1 cellular context compared by ENCODE assay signal in the genomic region with DNA sequence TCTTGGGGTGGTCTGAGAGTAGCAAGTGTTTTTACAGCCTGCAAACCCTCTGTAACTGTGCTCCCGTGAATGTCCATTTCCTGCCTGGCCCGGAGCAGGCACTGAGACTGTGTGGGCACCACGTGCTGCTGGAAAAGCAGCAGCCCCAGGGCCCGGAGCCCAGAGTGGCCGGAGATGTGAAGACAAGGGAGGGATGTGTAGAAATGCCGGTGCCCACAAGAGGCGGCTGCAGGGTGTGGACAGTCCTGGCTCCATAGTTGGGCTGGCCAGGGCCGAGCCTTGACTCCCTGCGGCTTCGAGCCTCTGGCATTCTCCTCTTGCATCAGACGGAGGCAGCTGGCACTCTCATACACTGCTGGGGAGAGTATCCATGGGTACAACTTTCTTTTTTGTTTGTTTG.
TF ChIP-seq lines count a peak whose summit lies in the region.

No MANE protein-coding gene starts in this region.

TF ChIP-seq in GM23338, 12 proteins besides CTCF, POLR2A, EP300 and RAD21 (continued from another document):
- no peak for TF ChIP-seq NANOG (IDR thresholded peaks at IDR 0.05; ENCODE audit: borderline replicate concordance)
- TF ChIP-seq JUNB (IDR thresholded peaks at IDR 0.05; ENCODE audit: unreplicated experiment) = no peak
- no peak for TF ChIP-seq ZNF114 (CRISPR knock-in tag; IDR thresholded peaks at IDR 0.05)
- no peak for TF ChIP-seq REST (IDR thresholded peaks at IDR 0.05; ENCODE audit: unreplicated experiment)
- TF ChIP-seq, protein P1, sequence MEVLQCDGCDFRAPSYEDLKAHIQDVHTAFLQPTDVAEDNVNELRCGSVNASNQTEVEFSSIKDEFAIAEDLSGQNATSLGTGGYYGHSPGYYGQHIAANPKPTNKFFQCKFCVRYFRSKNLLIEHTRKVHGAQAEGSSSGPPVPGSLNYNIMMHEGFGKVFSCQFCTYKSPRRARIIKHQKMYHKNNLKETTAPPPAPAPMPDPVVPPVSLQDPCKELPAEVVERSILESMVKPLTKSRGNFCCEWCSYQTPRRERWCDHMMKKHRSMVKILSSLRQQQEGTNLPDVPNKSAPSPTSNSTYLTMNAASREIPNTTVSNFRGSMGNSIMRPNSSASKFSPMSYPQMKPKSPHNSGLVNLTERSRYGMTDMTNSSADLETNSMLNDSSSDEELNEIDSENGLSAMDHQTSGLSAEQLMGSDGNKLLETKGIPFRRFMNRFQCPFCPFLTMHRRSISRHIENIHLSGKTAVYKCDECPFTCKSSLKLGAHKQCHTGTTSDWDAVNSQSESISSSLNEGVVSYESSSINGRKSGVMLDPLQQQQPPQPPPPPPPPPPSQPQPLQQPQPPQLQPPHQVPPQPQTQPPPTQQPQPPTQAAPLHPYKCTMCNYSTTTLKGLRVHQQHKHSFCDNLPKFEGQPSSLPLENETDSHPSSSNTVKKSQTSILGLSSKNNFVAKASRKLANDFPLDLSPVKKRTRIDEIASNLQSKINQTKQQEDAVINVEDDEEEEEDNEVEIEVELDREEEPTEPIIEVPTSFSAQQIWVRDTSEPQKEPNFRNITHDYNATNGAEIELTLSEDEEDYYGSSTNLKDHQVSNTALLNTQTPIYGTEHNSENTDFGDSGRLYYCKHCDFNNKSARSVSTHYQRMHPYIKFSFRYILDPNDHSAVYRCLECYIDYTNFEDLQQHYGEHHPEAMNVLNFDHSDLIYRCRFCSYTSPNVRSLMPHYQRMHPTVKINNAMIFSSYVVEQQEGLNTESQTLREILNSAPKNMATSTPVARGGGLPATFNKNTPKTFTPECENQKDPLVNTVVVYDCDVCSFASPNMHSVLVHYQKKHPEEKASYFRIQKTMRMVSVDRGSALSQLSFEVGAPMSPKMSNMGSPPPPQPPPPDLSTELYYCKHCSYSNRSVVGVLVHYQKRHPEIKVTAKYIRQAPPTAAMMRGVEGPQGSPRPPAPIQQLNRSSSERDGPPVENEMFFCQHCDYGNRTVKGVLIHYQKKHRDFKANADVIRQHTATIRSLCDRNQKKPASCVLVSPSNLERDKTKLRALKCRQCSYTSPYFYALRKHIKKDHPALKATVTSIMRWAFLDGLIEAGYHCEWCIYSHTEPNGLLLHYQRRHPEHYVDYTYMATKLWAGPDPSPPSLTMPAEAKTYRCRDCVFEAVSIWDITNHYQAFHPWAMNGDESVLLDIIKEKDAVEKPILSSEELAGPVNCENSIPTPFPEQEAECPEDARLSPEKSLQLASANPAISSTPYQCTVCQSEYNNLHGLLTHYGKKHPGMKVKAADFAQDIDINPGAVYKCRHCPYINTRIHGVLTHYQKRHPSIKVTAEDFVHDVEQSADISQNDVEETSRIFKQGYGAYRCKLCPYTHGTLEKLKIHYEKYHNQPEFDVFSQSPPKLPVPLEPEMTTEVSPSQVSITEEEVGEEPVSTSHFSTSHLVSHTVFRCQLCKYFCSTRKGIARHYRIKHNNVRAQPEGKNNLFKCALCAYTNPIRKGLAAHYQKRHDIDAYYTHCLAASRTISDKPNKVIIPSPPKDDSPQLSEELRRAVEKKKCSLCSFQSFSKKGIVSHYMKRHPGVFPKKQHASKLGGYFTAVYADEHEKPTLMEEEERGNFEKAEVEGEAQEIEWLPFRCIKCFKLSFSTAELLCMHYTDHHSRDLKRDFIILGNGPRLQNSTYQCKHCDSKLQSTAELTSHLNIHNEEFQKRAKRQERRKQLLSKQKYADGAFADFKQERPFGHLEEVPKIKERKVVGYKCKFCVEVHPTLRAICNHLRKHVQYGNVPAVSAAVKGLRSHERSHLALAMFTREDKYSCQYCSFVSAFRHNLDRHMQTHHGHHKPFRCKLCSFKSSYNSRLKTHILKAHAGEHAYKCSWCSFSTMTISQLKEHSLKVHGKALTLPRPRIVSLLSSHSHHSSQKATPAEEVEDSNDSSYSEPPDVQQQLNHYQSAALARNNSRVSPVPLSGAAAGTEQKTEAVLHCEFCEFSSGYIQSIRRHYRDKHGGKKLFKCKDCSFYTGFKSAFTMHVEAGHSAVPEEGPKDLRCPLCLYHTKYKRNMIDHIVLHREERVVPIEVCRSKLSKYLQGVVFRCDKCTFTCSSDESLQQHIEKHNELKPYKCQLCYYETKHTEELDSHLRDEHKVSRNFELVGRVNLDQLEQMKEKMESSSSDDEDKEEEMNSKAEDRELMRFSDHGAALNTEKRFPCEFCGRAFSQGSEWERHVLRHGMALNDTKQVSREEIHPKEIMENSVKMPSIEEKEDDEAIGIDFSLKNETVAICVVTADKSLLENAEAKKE (CRISPR knock-in tag; IDR thresholded peaks at IDR 0.05) = no peak
- TF ChIP-seq ZNF331 (CRISPR knock-in tag; IDR thresholded peaks at IDR 0.05; ENCODE audit: low read depth) = no peak
- no peak for TF ChIP-seq CREB1 (CRISPR knock-in tag; IDR thresholded peaks at IDR 0.05; ENCODE audit: low read depth)
- TF ChIP-seq POLR2AphosphoS5 (IDR thresholded peaks at IDR 0.05; ENCODE audit: low read depth) = no peak
- no peak for TF ChIP-seq EZH2phosphoT487 (IDR thresholded peaks at IDR 0.05; ENCODE audit: unreplicated experiment)
- no peak for TF ChIP-seq EZH2 (IDR thresholded peaks at IDR 0.05; ENCODE audit: low read depth, unreplicated experiment)
- no peak for TF ChIP-seq STAT1 (IDR thresholded peaks at IDR 0.05; ENCODE audit: unreplicated experiment)
